Comparison of ENCODE assay signal across 8 cellular contexts in the genomic region with DNA sequence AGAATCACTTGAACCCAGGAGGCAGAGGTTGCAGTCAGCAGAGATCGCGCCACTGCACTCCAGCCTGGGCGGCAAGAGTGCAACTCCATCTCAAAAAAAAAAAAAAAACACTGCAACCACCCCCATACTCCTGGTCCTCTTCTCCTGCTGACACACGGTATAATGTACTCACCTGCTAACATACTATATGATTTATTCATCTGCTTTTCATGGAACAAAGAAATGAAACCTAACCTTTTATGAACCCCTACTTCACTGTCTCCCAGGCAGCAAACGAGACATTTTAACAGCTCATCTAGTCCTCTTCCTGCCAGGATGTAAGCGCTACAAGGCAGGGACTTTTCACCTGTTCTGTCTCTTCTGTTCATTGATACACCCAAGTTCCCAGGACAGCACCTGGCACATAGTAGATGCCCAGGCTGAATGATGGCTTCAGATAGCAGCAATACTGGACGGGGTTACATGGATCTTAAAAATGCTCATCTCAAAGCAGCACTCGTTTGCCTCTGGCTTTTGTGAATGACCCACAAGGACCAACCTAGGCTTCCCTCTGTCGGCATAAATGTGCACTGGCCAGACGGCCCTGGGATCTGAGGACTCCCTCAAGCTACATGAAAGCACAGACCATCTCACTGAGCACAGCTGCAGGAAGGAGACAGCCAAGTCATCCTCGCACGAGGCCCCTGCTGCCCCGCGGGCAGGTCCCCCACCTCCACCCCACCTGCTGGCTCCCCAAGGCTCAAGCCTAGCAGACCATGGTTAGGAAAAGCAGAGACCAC. TPM values are rescaled to one million over a fixed set of nuclear protein-coding genes. Genes with fewer than 3 reads are reported as not detected.
A peak's percentile ranks its signal among the peaks of the same experiment; 100 is the strongest.
DNase-seq lines count a peak whose midpoint lies in the region; ATAC-seq and TF ChIP-seq lines count a peak whose summit lies in the region.

No MANE protein-coding gene starts in this region.

- no peaks in the 10 kb centered on the region for H3K27me3 ChIP-seq in kidney epithelial cell (ENCODE audit: control insufficient read depth, insufficient read depth, low read length)

- CTCF ChIA-PET in AG04449 (lab: Yijun Ruan, JAX), result interaction anchor here (0.8 to 2.1 kb wide), 4 partner anchors 20 to 567 kb away, joined by 3 to 17 read pairs (median 4); no protein-coding TSS in a partner anchor
- CTCF ChIA-PET in activated CD8-positive, alpha-beta T cell treated with anti-CD3 and anti-CD28 coated beads for 36 hours (lab: Charles Lee), result interaction anchor here (0.9 to 1.3 kb wide), 2 partner anchors 565 to 568 kb away, joined by 3 read pairs; no protein-coding TSS in a partner anchor
- CTCF ChIA-PET in Calu3 (lab: Charles Lee), result interaction anchor here (2.1 kb wide), 1 partner anchor 100 kb away, joined by 4 read pairs; no protein-coding TSS in a partner anchor

- H3K4me3 ChIP-seq in AG04449 (ENCODE audit: low read depth, low read length) (no peak overlapping the region), HFF-Myc (replicated peaks; ENCODE audit: low read depth, low read length) (no peak overlapping the region), kidney epithelial cell (ENCODE audit: low read depth, low read length) (no peak overlapping the region)

- H3K36me3 Mint-ChIP-seq in activated CD8-positive, alpha-beta T cell treated with anti-CD3 and anti-CD28 coated beads for 36 hours (ENCODE audit: low read depth), result peaks cover 1% of the 10 kb centered on the region
- H3K36me3 Mint-ChIP-seq in endothelial cell (ENCODE audit: low read depth, unreplicated experiment), result peaks cover 18% of the 10 kb centered on the region
- H3K36me3 Mint-ChIP-seq in Calu3 (ENCODE audit: insufficient read depth, unreplicated experiment), result no peaks in the 10 kb centered on the region

- BruUV-seq in Calu3 (replicated peaks; lab: Mats Ljungman, UMichigan), result no TSS peak

- intact Hi-C loops in activated CD8-positive, alpha-beta T cell treated with anti-CD3 and anti-CD28 coated beads for 36 hours (cut with micrococcal nuclease), result no loop called here
- intact Hi-C loops in Calu3 (cut with micrococcal nuclease; ENCODE audit: unreplicated experiment), result no loop called here

- H3K9me3 Mint-ChIP-seq in activated CD8-positive, alpha-beta T cell treated with anti-CD3 and anti-CD28 coated beads for 36 hours, result no peaks in the 10 kb centered on the region
- H3K9me3 Mint-ChIP-seq in endothelial cell (ENCODE audit: unreplicated experiment) (no peaks in the 10 kb centered on the region), Calu3 (ENCODE audit: low read depth, unreplicated experiment) (no peaks in the 10 kb centered on the region)

- ATAC-seq in activated CD8-positive, alpha-beta T cell treated with anti-CD3 and anti-CD28 coated beads for 36 hours, result peak; percentile 74
- ATAC-seq in GM21737 (IDR thresholded peaks at IDR 0.05; ENCODE audit: unreplicated experiment), result no peak

- H3K27ac Mint-ChIP-seq in activated CD8-positive, alpha-beta T cell treated with anti-CD3 and anti-CD28 coated beads for 36 hours, result peak overlapping the region; percentile 74
- no peak overlapping the region for H3K27ac Mint-ChIP-seq in endothelial cell (ENCODE audit: unreplicated experiment)
- no peak overlapping the region for H3K27ac Mint-ChIP-seq in Calu3 (ENCODE audit: unreplicated experiment)

- H3K4me1 Mint-ChIP-seq in activated CD8-positive, alpha-beta T cell treated with anti-CD3 and anti-CD28 coated beads for 36 hours (ENCODE audit: low read depth), result peaks cover 32% of the 10 kb centered on the region
- H3K4me1 Mint-ChIP-seq in endothelial cell (ENCODE audit: unreplicated experiment) (peaks cover 47% of the 10 kb centered on the region), Calu3 (ENCODE audit: low read depth, unreplicated experiment) (no peaks in the 10 kb centered on the region)

- no peaks in the 10 kb centered on the region for H3K36me3 ChIP-seq in kidney epithelial cell (ENCODE audit: control insufficient read depth, insufficient read depth, low read length)

- peak; percentile 12 for TF ChIP-seq CTCF in AG04449 (IDR thresholded peaks at IDR 0.05; ENCODE audit: insufficient read depth, low read length, missing control alignments)
- TF ChIP-seq CTCF in HFF-Myc (IDR thresholded peaks at IDR 0.05; ENCODE audit: low read depth, low read length, missing control alignments), result peak; percentile 7
- TF ChIP-seq CTCF in activated CD8-positive, alpha-beta T cell treated with anti-CD3 and anti-CD28 coated beads for 36 hours (IDR thresholded peaks at IDR 0.05), result no peak
- peak; percentile 39 for TF ChIP-seq CTCF in kidney epithelial cell (IDR thresholded peaks at IDR 0.05; ENCODE audit: insufficient read depth, low read length, poor library complexity, severe bottlenecking)
- TF ChIP-seq CTCF in endothelial cell (IDR thresholded peaks at IDR 0.05; ENCODE audit: unreplicated experiment), result no peak
- TF ChIP-seq CTCF in Calu3 (IDR thresholded peaks at IDR 0.05; ENCODE audit: unreplicated experiment), result no peak

- POLR2A ChIA-PET in AG04449 (lab: Yijun Ruan, JAX), result no interaction called here
- POLR2A ChIA-PET in activated CD8-positive, alpha-beta T cell treated with anti-CD3 and anti-CD28 coated beads for 36 hours (lab: Charles Lee), result interaction anchor here (1.0 to 1.4 kb wide), 2 partner anchors 78 to 97 kb away, joined by 3 to 5 read pairs; no protein-coding TSS in a partner anchor

- no peak for DNase-seq in AG04449 (ENCODE audit: low read depth, low spot score)
- no peak for DNase-seq in HFF-Myc (ENCODE audit: extremely low read depth, low read depth)
- DNase-seq in activated CD8-positive, alpha-beta T cell treated with anti-CD3 and anti-CD28 coated beads for 36 hours, result no peak
- DNase-seq in kidney epithelial cell (ENCODE audit: low read depth), result no peak
- DNase-seq in endothelial cell (ENCODE audit: low spot score), result no peak
- no peak for DNase-seq in NOMO-1 treated with DMSO at 0.1 percent for 48 hours (lab: John Stamatoyannopoulos, UW; ENCODE audit: unreplicated experiment)
- DNase-seq in Calu3, result no peak

- H3K4me3 Mint-ChIP-seq in activated CD8-positive, alpha-beta T cell treated with anti-CD3 and anti-CD28 coated beads for 36 hours, result peak overlapping the region; percentile 2
- H3K4me3 Mint-ChIP-seq in endothelial cell (ENCODE audit: unreplicated experiment) (no peak overlapping the region), Calu3 (ENCODE audit: low read depth, unreplicated experiment) (no peak overlapping the region)

- H3K27me3 Mint-ChIP-seq in activated CD8-positive, alpha-beta T cell treated with anti-CD3 and anti-CD28 coated beads for 36 hours, result no peaks in the 10 kb centered on the region
- H3K27me3 Mint-ChIP-seq in endothelial cell (ENCODE audit: unreplicated experiment) (peaks cover 9% of the 10 kb centered on the region), Calu3 (ENCODE audit: unreplicated experiment) (no peaks in the 10 kb centered on the region)

RNA-seq across cellular contexts. Expression of gene XXYLT1, which starts 20.3 kb away (rescaled TPM):
- total RNA-seq in activated CD8-positive, alpha-beta T cell treated with anti-CD3 and anti-CD28 coated beads for 36 hours, result 1 to 10 TPM; 8.4 to 9.6 TPM
- total RNA-seq in kidney epithelial cell (18.7 and 20.2 TPM in 2 replicates), endothelial cell (ENCODE audit: unreplicated experiment) (25.0 TPM), Calu3 (2022) (25.9 and 29.2 TPM in 2 replicates)

Comparison
In these comparisons a context has a peak if more than half of its experiments do, and no peak if none do; other contexts are left out.
1. CTCF ChIP-seq: peak in AG04449 (single experiment), HFF-Myc (single experiment) and kidney epithelial cell (single experiment); none in activated CD8-positive, alpha-beta T cell treated with anti-CD3 and anti-CD28 coated beads for 36 hours (single experiment), endothelial cell (single experiment) and Calu3 (single experiment).